Comparison of ENCODE assay signal across 8 cellular contexts in genomic region chr17:81858967-81859905, GRCh38. TPM values are rescaled to one million over a fixed set of nuclear protein-coding genes. Genes with fewer than 3 reads are reported as not detected.
DNase-seq lines count a peak whose midpoint lies in the region; ATAC-seq and TF ChIP-seq lines count a peak whose summit lies in the region.

No MANE protein-coding gene starts in this region.

- H3K36me3 ChIP-seq in esophagus squamous epithelium (peaks cover 2 to 62% (median 3%) of the 10 kb centered on the region in 3 donors), sigmoid colon (peaks cover 0 to 54% (median 23%) of the 10 kb centered on the region in 4 donors)

- H3K27ac ChIP-seq in esophagus squamous epithelium = peak overlapping the region; percentile 92 to 99 (median 98)
- peak overlapping the region; percentile 90 to 98 (median 96) for H3K27ac ChIP-seq in sigmoid colon

- H3K4me1 ChIP-seq in esophagus squamous epithelium (peaks cover 39 to 88% (median 58%) of the 10 kb centered on the region in 3 donors), sigmoid colon (peaks cover 0 to 59% (median 38%) of the 10 kb centered on the region in 4 donors)

- H3K9me3 ChIP-seq in esophagus squamous epithelium = no peaks in the 10 kb centered on the region
- no peaks in the 10 kb centered on the region for H3K9me3 ChIP-seq in sigmoid colon

- H3K4me3 ChIP-seq in GM12865 (ENCODE audit: low read depth, low read length) = peak overlapping the region; percentile 99
- H3K4me3 ChIP-seq in esophagus squamous epithelium = peak overlapping the region; percentile 69 to 95 (median 90)
- H3K4me3 ChIP-seq in sigmoid colon = peak overlapping the region; percentile 57 to 95 (median 78)

- intact Hi-C loops in esophagus squamous epithelium (cut with DNase I) (no loop called here), sigmoid colon (cut with DNase I) (no loop called here)

- 27 to 50% methylated on average over 8 to 14 of the region's 23 CpGs for WGBS in esophagus squamous epithelium, 2 donors
- 40 to 60% methylated on average over 23 of the region's 23 CpGs for WGBS in sigmoid colon, 2 donors

- no peak for ATAC-seq in HG03196 (IDR thresholded peaks at IDR 0.05; ENCODE audit: unreplicated experiment)
- no peak for ATAC-seq in GM18861 (IDR thresholded peaks at IDR 0.05; ENCODE audit: unreplicated experiment)
- ATAC-seq in HG03097 (IDR thresholded peaks at IDR 0.05; ENCODE audit: low FRiP score, unreplicated experiment) = no peak

- TF ChIP-seq POLR2A in esophagus squamous epithelium (IDR thresholded peaks at IDR 0.05) (no peak), sigmoid colon (IDR thresholded peaks at IDR 0.05) (no peak)

- no peak for TF ChIP-seq EP300 in sigmoid colon (IDR thresholded peaks at IDR 0.05)

- no peak for TF ChIP-seq CTCF in GM12865 (IDR thresholded peaks at IDR 0.05; ENCODE audit: insufficient read depth, low read depth, low read length, missing control alignments)
- TF ChIP-seq CTCF in esophagus squamous epithelium (IDR thresholded peaks at IDR 0.05) = no peak
- TF ChIP-seq CTCF in sigmoid colon (IDR thresholded peaks at IDR 0.05) = no peak

- no peaks in the 10 kb centered on the region for H3K27me3 ChIP-seq in esophagus squamous epithelium
- no peaks in the 10 kb centered on the region for H3K27me3 ChIP-seq in sigmoid colon

- no peak for DNase-seq in GM12865 (ENCODE audit: low read depth)
- peak; percentile 49 for DNase-seq in RKO (ENCODE audit: low spot score)
- DNase-seq in esophagus squamous epithelium (lab: John Stamatoyannopoulos, UW) = no peak
- DNase-seq in sigmoid colon = no peak
- no peak for DNase-seq in NCI-H2081 treated with DMSO at 0.1 percent for 48 hours (lab: John Stamatoyannopoulos, UW)

RNA-seq across cellular contexts. Expression of gene P4HB, which starts 1.1 kb away (rescaled TPM):
- total RNA-seq in esophagus squamous epithelium (1,000 to 10,000 TPM in 3 of 4 donors, 100 to 1,000 TPM in 1; 459 to 2,191 (median 1,569) TPM), sigmoid colon (100 to 1,000 TPM; 201 to 338 (median 268) TPM)
- polyA plus RNA-seq in sigmoid colon = 100 to 1,000 TPM; 153 to 750 (median 227) TPM

RNA-seq across cellular contexts. Expression of gene ARHGDIA, which starts 11.9 kb away (rescaled TPM):
- total RNA-seq in esophagus squamous epithelium = 100 to 1,000 TPM; 166 to 239 (median 176) TPM
- total RNA-seq in sigmoid colon = 10 to 100 TPM; 67.0 to 99.5 (median 74.1) TPM
- polyA plus RNA-seq in sigmoid colon = 100 to 1,000 TPM; 252 to 452 (median 385) TPM

RNA-seq across cellular contexts. Expression of gene PPP1R27, which starts 24.4 kb away (rescaled TPM):
- total RNA-seq in esophagus squamous epithelium (not detected), sigmoid colon (not detected)
- under 1 TPM in 1 of 3 donors, not detected in 2; 0.50 TPM for polyA plus RNA-seq in sigmoid colon

RNA-seq across cellular contexts. Expression of gene MCRIP1, which starts 26.1 kb away (rescaled TPM):
- total RNA-seq in esophagus squamous epithelium (10 to 100 TPM in 3 of 4 donors, 1 to 10 TPM in 1; 8.7 to 28.0 (median 13.2) TPM), sigmoid colon (100 to 1,000 TPM; 116 to 129 (median 122) TPM)
- 10 to 100 TPM; 37.0 to 82.9 (median 78.0) TPM for polyA plus RNA-seq in sigmoid colon

RNA-seq across cellular contexts. Expression of gene ALYREF, which starts 32.1 kb away (rescaled TPM):
- total RNA-seq in esophagus squamous epithelium (100 to 1,000 TPM in 2 of 4 donors, 10 to 100 TPM in 2; 75.3 to 133 (median 95.0) TPM), sigmoid colon (10 to 100 TPM; 39.2 to 44.0 (median 42.6) TPM)
- 10 to 100 TPM; 30.6 to 91.4 (median 35.4) TPM for polyA plus RNA-seq in sigmoid colon
